24 cellular contexts compared by ENCODE assay signal in genomic region chr20:49030954-49031619, GRCh38. TPM values are rescaled to one million over a fixed set of nuclear protein-coding genes. Genes with fewer than 3 reads are reported as not detected.
DNase-seq lines count a peak whose midpoint lies in the region; ATAC-seq and TF ChIP-seq lines count a peak whose summit lies in the region.
"Had no signal": no experiment of that assay in that cellular context is flagged by ENCODE, and none has a peak within 500 bp of the region (broad histone marks: within the 10 kb centered on the region; RNA-seq: fewer than 3 reads in every experiment).

No MANE protein-coding gene starts in this region.

- peaks cover 19% of the 10 kb centered on the region; the same call in 1 of the 2 replicates for H3F3A ChIP-seq in PC-9 (ENCODE audit: insufficient read depth, low read depth)

- H3K36me3 ChIP-seq in aorta (ENCODE audit: control insufficient read depth in 1 of 2, insufficient read depth in 2 of 2, low read length in 1 of 2) (peaks cover 0 to 9% of the 10 kb centered on the region in 2 donors), PC-9 (ENCODE audit: low read depth) (peaks cover 54% of the 10 kb centered on the region)

- WGBS in right cardiac atrium: 67% methylated on average over 6 of the region's 6 CpGs
- 71 to 74% methylated on average over 6 of the region's 6 CpGs for WGBS in aorta, 2 donors

- no peak overlapping the region for H3K4me2 ChIP-seq in PC-9

- CTCF ChIA-PET in PC-9 (lab: Charles Lee): no interaction called here

- peaks cover 4% of the 10 kb centered on the region for H4K20me1 ChIP-seq in PC-9 (ENCODE audit: insufficient read depth)

- no peak for TF ChIP-seq CTCF in PC-9 (conservative IDR thresholded peaks at IDR 0.05)

- H3K79me2 ChIP-seq in PC-9 (ENCODE audit: low read depth): no peaks in the 10 kb centered on the region

- peak; percentile 73 to 77 for ATAC-seq in right cardiac atrium
- peak; percentile 67 for ATAC-seq in aorta (ENCODE audit: low FRiP score)
- no peak for ATAC-seq in HG03460 (IDR thresholded peaks at IDR 0.05; ENCODE audit: unreplicated experiment)
- ATAC-seq: PC-3 had no signal

- H3K27ac ChIP-seq in angular gyrus (ENCODE audit: low read depth, low read length): peak overlapping the region; percentile 10
- no peak overlapping the region for H3K27ac ChIP-seq in right cardiac atrium (ENCODE audit: low read length)
- H3K27ac ChIP-seq in aorta (ENCODE audit: low read depth in 1 of 2, low read length in 2 of 2): no peak overlapping the region
- H3K27ac ChIP-seq in PC-9: no peak overlapping the region
- H3K27ac ChIP-seq: 22Rv1 had no signal

- no peak overlapping the region for H2AFZ ChIP-seq in PC-9

- no TSS peak for BruUV-seq in PC-9 (replicated peaks; lab: Mats Ljungman, UMichigan)

- no peaks in the 10 kb centered on the region for H3K4me1 ChIP-seq in right cardiac atrium (ENCODE audit: control insufficient read depth, insufficient read depth, low read length)
- H3K4me1 ChIP-seq in aorta (ENCODE audit: control insufficient read depth in 1 of 2, insufficient read depth in 2 of 2, low read length in 2 of 2): no peaks in the 10 kb centered on the region
- H3K4me1 ChIP-seq in PC-9 (replicated peaks; ENCODE audit: insufficient read depth): no peaks in the 10 kb centered on the region
- H3K4me1 ChIP-seq: tibial nerve had no signal

- POLR2A ChIA-PET in PC-9 (lab: Charles Lee; ENCODE audit: unreplicated experiment): interaction anchor here (0.6 kb wide), 1 partner anchor 82 kb away, joined by 4 read pairs; no protein-coding TSS in a partner anchor

- DNase-seq in NCI-H446 treated with DMSO at 0.1 percent for 48 hours (lab: John Stamatoyannopoulos, UW) (peak; percentile 43), NCI-H446 (lab: John Stamatoyannopoulos, UW) (no peak), right cardiac atrium (peak in 1 of 3 donors; percentile 22), aorta (no peak), PC-9 (no peak), NCI-H1417 (lab: John Stamatoyannopoulos, UW) (no peak)
- DNase-seq: activated CD8-positive, alpha-beta memory T cell treated with anti-CD3 and anti-CD28 coated beads, Interleukin-2, amount 50 U/mL, for 4 hours; activated naive CD4-positive, alpha-beta T cell; CD4-positive, alpha-beta T cell; DND-41; effector CD4-positive, alpha-beta T cell; NCI-H1092; NCI-H1694 treated with DMSO at 0.1 percent for 48 hours; NCI-H2171 treated with DMSO at 0.1 percent for 48 hours; NCI-H524 treated with DMSO at 0.1 percent for 48 hours; NK-92 treated with Interleukin-12 subunit alpha and Interleukin-12 subunit beta, amount 100 ng/mL, for 24 hours; PC-3; SHP77; stimulated activated CD4-positive, alpha-beta T cell treated with anti-CD3 and anti-CD28 coated beads, Interleukin-4, amount 100 ng/mL, for 24 hours; T-helper 2 cell had no signal

- H3K9me3 ChIP-seq in right cardiac atrium (ENCODE audit: control insufficient read depth, low read length) (no peaks in the 10 kb centered on the region), aorta (ENCODE audit: control insufficient read depth, low read length) (no peaks in the 10 kb centered on the region), PC-9 (ENCODE audit: insufficient read depth, low read depth) (no peaks in the 10 kb centered on the region)
- H3K9me3 ChIP-seq: tibial nerve had no signal

- H3K27me3 ChIP-seq in right cardiac atrium (ENCODE audit: control insufficient read depth, insufficient read depth) (no peaks in the 10 kb centered on the region), aorta (ENCODE audit: control insufficient read depth in 1 of 2, insufficient read depth in 2 of 2, low read length in 1 of 2) (no peaks in the 10 kb centered on the region), PC-9 (ENCODE audit: insufficient read depth, low read depth) (no peaks in the 10 kb centered on the region)
- H3K27me3 ChIP-seq: tibial nerve had no signal

- H3K9me2 ChIP-seq in PC-9 (ENCODE audit: insufficient read depth): no peaks in the 10 kb centered on the region

- H3K4me3 ChIP-seq in right cardiac atrium (ENCODE audit: low read length) (no peak overlapping the region), aorta (ENCODE audit: low read length in 2 of 2) (no peak overlapping the region), PC-9 (no peak overlapping the region)
- H3K4me3 ChIP-seq: tibial nerve had no signal

- intact Hi-C loops in right cardiac atrium (cut with DNase I) (no loop called here), aorta (cut with DNase I) (no loop called here), PC-9 (cut with micrococcal nuclease; ENCODE audit: unreplicated experiment) (no loop called here)

RNA-seq across cellular contexts. Expression of gene CSE1L, which starts 15.0 kb away (rescaled TPM):
- total RNA-seq in right cardiac atrium (10 to 100 TPM; 28.7 to 39.3 (median 34.3) TPM), aorta (10 to 100 TPM; 31.0 to 34.1 TPM), PC-9 (2021) (83.1 and 132 TPM in 2 replicates)
- polyA plus RNA-seq in right cardiac atrium (24.6 TPM), aorta (10 to 100 TPM; 18.0 to 18.2 TPM)
